ENCODE assay signal across 1 cellular context in genomic region chrX:152959626-152960025, GRCh38.
TF ChIP-seq lines count a peak whose summit lies in the region.

No MANE protein-coding gene starts in this region.

TF ChIP-seq in A549, 52 proteins besides CTCF, POLR2A, EP300 and RAD21 (continued from another document):
- TF ChIP-seq E2F6 (IDR thresholded peaks at IDR 0.05; ENCODE audit: borderline replicate concordance, low read depth) (no peak), CHD4 (IDR thresholded peaks at IDR 0.05; ENCODE audit: borderline replicate concordance) (no peak), HOXB13 (CRISPR knock-in tag; IDR thresholded peaks at IDR 0.05; ENCODE audit: low read depth) (no peak), EHF (CRISPR knock-in tag; IDR thresholded peaks at IDR 0.05) (no peak), FOXS1 (CRISPR knock-in tag; IDR thresholded peaks at IDR 0.05) (no peak), ZC3H11A (IDR thresholded peaks at IDR 0.05) (no peak), NPAS2 (CRISPR knock-in tag; IDR thresholded peaks at IDR 0.05; ENCODE audit: borderline replicate concordance) (no peak), MYC (IDR thresholded peaks at IDR 0.05; ENCODE audit: borderline replicate concordance, low read length) (no peak), MAZ (IDR thresholded peaks at IDR 0.05; ENCODE audit: borderline replicate concordance, low read depth, low read length) (no peak), KDM1A (IDR thresholded peaks at IDR 0.05; ENCODE audit: low read depth) (no peak), NR3C1 (IDR thresholded peaks at IDR 0.05) (no peak), RCOR1 (IDR thresholded peaks at IDR 0.05; ENCODE audit: low read depth, low read length) (no peak), USF2 (IDR thresholded peaks at IDR 0.05) (no peak), EHMT2 (IDR thresholded peaks at IDR 0.05; ENCODE audit: low read depth) (no peak)
TF ChIP-seq in A549: peak in this region for 0.
